ENCODE assay signal across 9 cellular contexts in genomic region chr19:30225615-30226463, GRCh38.
DNase-seq lines count a peak whose midpoint lies in the region; ATAC-seq and TF ChIP-seq lines count a peak whose summit lies in the region.
"Had no signal": no experiment of that assay in that cellular context is flagged by ENCODE, and none has a peak within 500 bp of the region (broad histone marks: within the 10 kb centered on the region; RNA-seq: fewer than 3 reads in every experiment).

No MANE protein-coding gene starts in this region.

- ATAC-seq in GM18861 (IDR thresholded peaks at IDR 0.05; ENCODE audit: unreplicated experiment) (no peak), GM18505 (IDR thresholded peaks at IDR 0.05; ENCODE audit: unreplicated experiment) (no peak)
- ATAC-seq: GM12878 had no signal

- TF ChIP-seq CTCF in BE2C (IDR thresholded peaks at IDR 0.05; ENCODE audit: low read depth, low read length) (no peak), endodermal cell (conservative IDR thresholded peaks at IDR 0.05) (no peak), progenitor cell of endocrine pancreas (IDR thresholded peaks at IDR 0.05; ENCODE audit: unreplicated experiment) (no peak)

- H3K27me3 Mint-ChIP-seq in endodermal cell (ENCODE audit: insufficient read depth) (peaks cover 84% of the 10 kb centered on the region), progenitor cell of endocrine pancreas (peaks cover 74% of the 10 kb centered on the region)

- H3K36me3 Mint-ChIP-seq in endodermal cell (ENCODE audit: low read depth) (no peaks in the 10 kb centered on the region), progenitor cell of endocrine pancreas (ENCODE audit: insufficient read depth) (no peaks in the 10 kb centered on the region)

- no peak overlapping the region for H3K27ac ChIP-seq in endodermal cell (ENCODE audit: low read depth, low read length)

- no peak for TF ChIP-seq POLR2A in GM18505 (IDR thresholded peaks at IDR 0.05; ENCODE audit: borderline replicate concordance, extremely low read depth, insufficient read depth, insufficient read length)

- H3K36me3 ChIP-seq in BE2C (no peaks in the 10 kb centered on the region), endodermal cell (ENCODE audit: control insufficient read depth, insufficient read depth, low read length) (no peaks in the 10 kb centered on the region)

- H3K4me3 Mint-ChIP-seq in endodermal cell = peak overlapping the region; percentile 62
- peak overlapping the region; percentile 62 for H3K4me3 Mint-ChIP-seq in progenitor cell of endocrine pancreas (ENCODE audit: low read depth)

- H3K4me1 Mint-ChIP-seq in endodermal cell (peaks cover 33% of the 10 kb centered on the region), progenitor cell of endocrine pancreas (ENCODE audit: low read depth) (peaks cover 27% of the 10 kb centered on the region)

- H3K9ac ChIP-seq in endodermal cell (ENCODE audit: extremely low read depth, low read length, poor library complexity, severe bottlenecking) = no peak overlapping the region

- peak; percentile 49 for DNase-seq in BE2C
- peak; percentile 38 for DNase-seq in NCI-H1105 (lab: John Stamatoyannopoulos, UW)
- DNase-seq in endodermal cell = no peak
- no peak for DNase-seq in progenitor cell of endocrine pancreas (ENCODE audit: low spot score, unreplicated experiment)
- no peak for DNase-seq in NCI-H1436 treated with DMSO at 0.1 percent for 48 hours (lab: John Stamatoyannopoulos, UW)
- no peak for DNase-seq in A172 (ENCODE audit: low spot score)

- H3K4me3 ChIP-seq in BE2C (ENCODE audit: low read depth, low read length) = peak overlapping the region; percentile 80
- H3K4me3 ChIP-seq in endodermal cell (ENCODE audit: low read length) = no peak overlapping the region
- H3K4me3 ChIP-seq: GM12878 had no signal

- H3K9me3 Mint-ChIP-seq in endodermal cell (no peaks in the 10 kb centered on the region), progenitor cell of endocrine pancreas (ENCODE audit: low read depth) (no peaks in the 10 kb centered on the region)

- WGBS in endodermal cell (ENCODE audit: insufficient coverage in 1 of 2, insufficient read length in 1 of 2), 2 experiments = 0% methylated on average over 6 to 59 of the region's 91 CpGs

- H3K27me3 ChIP-seq in BE2C = no peaks in the 10 kb centered on the region
- peaks cover 96% of the 10 kb centered on the region for H3K27me3 ChIP-seq in endodermal cell (ENCODE audit: control insufficient read depth, insufficient read depth, low read length, poor library complexity, severe bottlenecking)

- H3K27ac Mint-ChIP-seq in endodermal cell (no peak overlapping the region), progenitor cell of endocrine pancreas (no peak overlapping the region)

- H3K9me3 ChIP-seq in BE2C (no peaks in the 10 kb centered on the region), endodermal cell (ENCODE audit: control insufficient read depth, low read length) (no peaks in the 10 kb centered on the region)

- peaks cover 11% of the 10 kb centered on the region for H3K4me1 ChIP-seq in BE2C
- peaks cover 6% of the 10 kb centered on the region for H3K4me1 ChIP-seq in endodermal cell (ENCODE audit: control insufficient read depth, insufficient read depth, low read length)

Comparison
In these comparisons a context has a peak if more than half of its experiments do, and no peak if none do; other contexts are left out.
1. DNase-seq: peak in BE2C (single experiment) and NCI-H1105 (single experiment); none in endodermal cell (single experiment), progenitor cell of endocrine pancreas (single experiment), NCI-H1436 treated with DMSO at 0.1 percent for 48 hours (single experiment) and A172 (single experiment).